31 cellular contexts compared by ENCODE assay signal in the genomic region with DNA sequence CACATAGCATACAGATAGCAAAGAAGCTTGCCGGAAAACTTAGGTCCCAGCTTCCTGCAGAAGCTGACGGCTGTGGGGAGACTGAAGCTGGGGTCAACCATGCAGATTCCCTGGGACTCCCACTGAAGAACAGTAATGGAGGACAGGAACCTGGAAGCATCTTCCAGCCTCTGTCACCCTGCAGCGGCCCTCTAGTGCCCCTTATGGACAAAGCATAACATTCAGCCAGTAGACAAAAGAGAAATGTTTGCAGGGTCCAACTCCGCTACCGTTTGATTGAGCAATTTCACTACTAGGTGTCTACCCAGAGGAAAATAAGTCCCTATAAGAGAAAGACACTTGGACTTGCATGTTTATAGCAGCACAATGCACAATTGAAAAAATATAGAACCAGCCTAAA.
"Had no signal": no experiment of that assay in that cellular context is flagged by ENCODE, and none has a peak within 500 bp of the region (broad histone marks: within the 10 kb centered on the region; RNA-seq: fewer than 3 reads in every experiment).

No MANE protein-coding gene starts in this region.

- H3K27ac ChIP-seq: adrenal gland, ascending aorta, brain microvascular endothelial cell, esophagus muscularis mucosa, gastrocnemius medialis, sigmoid colon, stomach, suprapubic skin, transverse colon had no signal

- H3K4me3 Mint-ChIP-seq: activated B cell treated with CpG ODN at 0.5 μM for 24 hours; activated CD4-positive, alpha-beta T cell treated with anti-CD3 and anti-CD28 coated beads for 36 hours; activated naive CD8-positive, alpha-beta T cell; activated T-cell treated with anti-CD3 and anti-CD28 coated beads, Interleukin-2, amount 50 U/mL, for 24 hours; central memory CD8-positive, alpha-beta T cell; effector memory CD8-positive, alpha-beta T cell; nephron progenitor cell; stimulated activated memory B cell treated with anti-CD40 and anti-IgM and Interleukin-4, amounts not matched to agents 10 μg/mL and 1 μg/mL and 100 μg/mL, for 72 hours had no signal

- H3K27ac Mint-ChIP-seq: activated B cell treated with CpG ODN at 0.5 μM for 24 hours; activated CD4-positive, alpha-beta T cell treated with anti-CD3 and anti-CD28 coated beads for 36 hours; activated naive CD8-positive, alpha-beta T cell; activated T-cell treated with anti-CD3 and anti-CD28 coated beads, Interleukin-2, amount 50 U/mL, for 24 hours; activated T-helper 2 cell treated with anti-CD3 and anti-CD28 coated beads, Interferon-gamma antibody, Interleukin-2, Interleukin-4, amounts not matched to agents 10 μg/mL and 5 μg/mL and 100 μg/mL, durations not matched to agents 14 hours and 24 hours and 36 hours; effector memory CD8-positive, alpha-beta T cell; nephron progenitor cell; stimulated activated memory B cell treated with anti-CD40 and anti-IgM and Interleukin-4, amounts not matched to agents 10 μg/mL and 1 μg/mL and 100 μg/mL, for 72 hours had no signal

- H3K9me3 Mint-ChIP-seq: nephron progenitor cell had no signal

- H3K36me3 Mint-ChIP-seq: activated naive CD8-positive, alpha-beta T cell; stimulated activated memory B cell treated with anti-CD40 and anti-IgM and Interleukin-4, amounts not matched to agents 10 μg/mL and 1 μg/mL and 100 μg/mL, for 72 hours had no signal

- H3K4me3 ChIP-seq: adrenal gland, ascending aorta, esophagus muscularis mucosa, gastrocnemius medialis, sigmoid colon, smooth muscle cell, stomach, suprapubic skin, transverse colon had no signal

- H3K4me1 Mint-ChIP-seq: activated B cell treated with CpG ODN at 0.5 μM for 24 hours; activated CD4-positive, alpha-beta T cell treated with anti-CD3 and anti-CD28 coated beads for 36 hours; central memory CD8-positive, alpha-beta T cell; stimulated activated memory B cell treated with anti-CD40 and anti-IgM and Interleukin-4, amounts not matched to agents 10 μg/mL and 1 μg/mL and 100 μg/mL, for 72 hours had no signal

- H3K9me3 ChIP-seq: adrenal gland, ascending aorta, esophagus muscularis mucosa, gastrocnemius medialis, sigmoid colon, stomach, suprapubic skin, transverse colon had no signal

- H3K27me3 Mint-ChIP-seq: activated B cell treated with CpG ODN at 0.5 μM for 24 hours; activated CD4-positive, alpha-beta T cell treated with anti-CD3 and anti-CD28 coated beads for 36 hours; activated naive CD8-positive, alpha-beta T cell; activated T-cell treated with anti-CD3 and anti-CD28 coated beads, Interleukin-2, amount 50 U/mL, for 24 hours; central memory CD8-positive, alpha-beta T cell; effector memory CD8-positive, alpha-beta T cell; stimulated activated memory B cell treated with anti-CD40 and anti-IgM and Interleukin-4, amounts not matched to agents 10 μg/mL and 1 μg/mL and 100 μg/mL, for 72 hours had no signal

- FAIRE-seq: colon, TTC549, urothelium cell line had no signal

- H3K4me2 ChIP-seq: smooth muscle cell had no signal

- ATAC-seq: activated CD4-positive, alpha-beta T cell treated with anti-CD3 and anti-CD28 coated beads for 36 hours; effector memory CD8-positive, alpha-beta T cell; gastrocnemius medialis; left cardiac atrium; stimulated activated memory B cell treated with anti-CD40 and anti-IgM and Interleukin-4, amounts not matched to agents 10 μg/mL and 1 μg/mL and 100 μg/mL, for 72 hours had no signal

- DNase-seq: activated B cell treated with CpG ODN at 0.5 μM for 24 hours; activated CD4-positive, alpha-beta T cell treated with anti-CD3 and anti-CD28 coated beads for 36 hours; activated CD4-positive, alpha-beta T cell treated with anti-CD3 and anti-CD28 coated beads, Interleukin-2, amount 50 U/mL, for 4 hours; activated CD8-positive, alpha-beta memory T cell treated with anti-CD3 and anti-CD28 coated beads for 24 hours; activated CD8-positive, alpha-beta memory T cell treated with anti-CD3 and anti-CD28 coated beads, Interleukin-2, amount 50 U/mL, for 4 hours; activated naive CD4-positive, alpha-beta T cell; activated T-cell treated with anti-CD3 and anti-CD28 coated beads, Interleukin-2, amount 50 U/mL, for 24 hours; adrenal gland; brain microvascular endothelial cell; effector memory CD8-positive, alpha-beta T cell; gastrocnemius medialis; head of caudate nucleus; islet precursor cell; left cardiac atrium; nephron progenitor cell; occipital lobe; sigmoid colon; stimulated activated CD4-positive, alpha-beta T cell treated with anti-CD3 and anti-CD28 coated beads, Interleukin-15, amount 100 ng/mL, for 24 hours; stomach; transverse colon had no signal

- H3K4me1 ChIP-seq: adrenal gland, ascending aorta, esophagus muscularis mucosa, gastrocnemius medialis, sigmoid colon, stomach, suprapubic skin, transverse colon had no signal

- H3K36me3 ChIP-seq: adrenal gland, ascending aorta, brain microvascular endothelial cell, esophagus muscularis mucosa, gastrocnemius medialis, sigmoid colon, stomach, suprapubic skin, transverse colon had no signal

- H3K27me3 ChIP-seq: adrenal gland, ascending aorta, brain microvascular endothelial cell, esophagus muscularis mucosa, gastrocnemius medialis, sigmoid colon, stomach, suprapubic skin, transverse colon had no signal
